22 cellular contexts compared by ENCODE assay signal in the genomic region with DNA sequence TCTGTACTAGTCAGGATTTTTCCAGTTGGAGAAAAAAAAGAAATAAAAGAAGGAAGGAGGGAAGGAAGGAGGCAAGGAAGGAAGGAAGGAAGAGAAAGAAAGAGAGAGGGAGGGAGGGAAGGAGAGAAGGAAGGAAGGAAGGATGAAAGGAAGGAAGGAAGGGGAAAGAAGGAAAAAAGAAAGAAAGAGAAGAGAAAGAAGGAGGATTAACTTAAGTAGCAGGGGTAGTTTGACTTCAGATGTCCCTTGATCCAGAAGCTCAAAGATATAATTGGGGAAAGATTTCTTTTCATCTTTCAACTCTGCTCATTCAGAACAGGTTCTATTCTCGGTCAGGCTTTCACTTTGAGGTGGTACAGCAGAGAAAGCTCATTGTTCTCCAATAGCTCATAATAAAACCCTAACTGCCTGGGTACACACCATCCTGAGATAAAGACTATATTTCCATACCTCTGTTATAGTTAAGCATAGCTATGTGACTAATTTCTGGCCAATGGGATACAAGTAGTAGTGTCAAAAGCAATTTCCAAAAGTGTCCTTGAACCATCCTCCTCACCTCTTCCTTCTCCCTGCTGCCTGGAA. TPM values are rescaled to one million over a fixed set of nuclear protein-coding genes. Genes with fewer than 3 reads are reported as not detected.
DNase-seq lines count a peak whose midpoint lies in the region; ATAC-seq and TF ChIP-seq lines count a peak whose summit lies in the region.
"Had no signal": no experiment of that assay in that cellular context is flagged by ENCODE, and none has a peak within 500 bp of the region (broad histone marks: within the 10 kb centered on the region; RNA-seq: fewer than 3 reads in every experiment).

No MANE protein-coding gene starts in this region.

- peaks cover 3% of the 10 kb centered on the region for H3K27me3 ChIP-seq in CD4-positive, CD25-positive, alpha-beta regulatory T cell (ENCODE audit: control insufficient read depth, insufficient read depth, low read length)
- H3K27me3 ChIP-seq: ovary, suprapubic skin had no signal

- DNase-seq in activated CD4-positive, CD25-positive, alpha-beta regulatory T cell treated with anti-CD3 and anti-CD28 coated beads, Interleukin-2, amount 50 U/mL, for 72 hours, result no peak
- peak in 1 of 3 donors; percentile 54 for DNase-seq in CD4-positive, CD25-positive, alpha-beta regulatory T cell
- no peak for DNase-seq in central memory CD8-positive, alpha-beta T cell (ENCODE audit: low spot score in 2 of 2)
- DNase-seq in glutamatergic neuron (no peak), type B pancreatic cell (ENCODE audit: extremely low spot score, unreplicated experiment) (no peak)
- no peak for DNase-seq in stimulated activated CD8-positive, alpha-beta memory T cell treated with anti-CD3 and anti-CD28 coated beads, Interleukin-4, amount 100 ng/mL, for 48 hours
- DNase-seq: central memory CD4-positive, alpha-beta T cell; DMS79 treated with DMSO at 0.1 percent for 48 hours; effector memory CD8-positive, alpha-beta T cell; GM23248; immature natural killer cell; mammary epithelial cell; NCI-H1105; NCI-H1930; NCI-H524 treated with DMSO at 0.1 percent for 48 hours; ovary; stimulated activated naive B cell treated with anti-CD40 and anti-IgM and Interleukin-4, amounts not matched to agents 10 μg/mL and 1 μg/mL and 100 μg/mL, for 72 hours had no signal

- peak overlapping the region; percentile 42 for H3K4me3 ChIP-seq in CD4-positive, CD25-positive, alpha-beta regulatory T cell (ENCODE audit: low read depth, low read length)
- H3K4me3 ChIP-seq: GM23248, ovary, suprapubic skin had no signal

- H3K4me1 ChIP-seq in CD4-positive, CD25-positive, alpha-beta regulatory T cell (ENCODE audit: control insufficient read depth, insufficient read depth, low read length, poor library complexity, severe bottlenecking), result peaks cover 18% of the 10 kb centered on the region
- H3K4me1 ChIP-seq: suprapubic skin had no signal

- no peak for TF ChIP-seq CTCF in glutamatergic neuron (IDR thresholded peaks at IDR 0.05; ENCODE audit: partially characterized antibody, unreplicated experiment)
- TF ChIP-seq CTCF in type B pancreatic cell (conservative IDR thresholded peaks at IDR 0.05), result no peak

- H3K4me3 Mint-ChIP-seq in CD4-positive, CD25-positive, alpha-beta regulatory T cell, result peak overlapping the region in 2 of 4 donors; percentile 6 to 25
- H3K4me3 Mint-ChIP-seq in central memory CD8-positive, alpha-beta T cell, result no peak overlapping the region
- H3K4me3 Mint-ChIP-seq in glutamatergic neuron (ENCODE audit: unreplicated experiment) (no peak overlapping the region), type B pancreatic cell (no peak overlapping the region)
- H3K4me3 Mint-ChIP-seq: IgD-negative memory B cell; immature natural killer cell; stimulated activated naive B cell treated with anti-CD40 and anti-IgM and Interleukin-4, amounts not matched to agents 10 μg/mL and 1 μg/mL and 100 μg/mL, for 72 hours had no signal

- H3K27ac Mint-ChIP-seq in CD4-positive, CD25-positive, alpha-beta regulatory T cell, result peak overlapping the region; percentile 5 to 83 (median 77)
- H3K27ac Mint-ChIP-seq in central memory CD8-positive, alpha-beta T cell (ENCODE audit: low read depth), result peak overlapping the region; percentile 67
- H3K27ac Mint-ChIP-seq in glutamatergic neuron (ENCODE audit: unreplicated experiment) (no peak overlapping the region), type B pancreatic cell (no peak overlapping the region)
- H3K27ac Mint-ChIP-seq: IgD-negative memory B cell; stimulated activated naive B cell treated with anti-CD40 and anti-IgM and Interleukin-4, amounts not matched to agents 10 μg/mL and 1 μg/mL and 100 μg/mL, for 72 hours had no signal

- peaks cover 7% of the 10 kb centered on the region for H3K27me3 Mint-ChIP-seq in CD4-positive, CD25-positive, alpha-beta regulatory T cell
- no peaks in the 10 kb centered on the region for H3K27me3 Mint-ChIP-seq in central memory CD8-positive, alpha-beta T cell
- H3K27me3 Mint-ChIP-seq in glutamatergic neuron (ENCODE audit: unreplicated experiment) (no peaks in the 10 kb centered on the region), type B pancreatic cell (no peaks in the 10 kb centered on the region)
- H3K27me3 Mint-ChIP-seq: effector memory CD8-positive, alpha-beta T cell had no signal

- H3K27ac ChIP-seq in CD4-positive, CD25-positive, alpha-beta regulatory T cell (ENCODE audit: insufficient read depth, low read length, poor library complexity, severe bottlenecking), result no peak overlapping the region
- H3K27ac ChIP-seq: C4-2B, GM23248, ovary, suprapubic skin had no signal

- ATAC-seq in activated CD4-positive, CD25-positive, alpha-beta regulatory T cell treated with anti-CD3 and anti-CD28 coated beads, Interleukin-2, amount 50 U/mL, for 24 hours, result peak; percentile 38 to 58
- ATAC-seq in CD4-positive, CD25-positive, alpha-beta regulatory T cell (ENCODE audit: low read depth in 2 of 2), result peak in 1 of 2 donors; percentile 13
- peak; percentile 56 for ATAC-seq in HG03432 (IDR thresholded peaks at IDR 0.05; ENCODE audit: unreplicated experiment)
- peak; percentile 28 for ATAC-seq in central memory CD8-positive, alpha-beta T cell (replicated peaks; ENCODE audit: extremely low read depth, poor library complexity, severe bottlenecking)
- ATAC-seq: effector memory CD8-positive, alpha-beta T cell; stimulated activated naive B cell treated with anti-CD40 and anti-IgM and Interleukin-4, amounts not matched to agents 10 μg/mL and 1 μg/mL and 100 μg/mL, for 72 hours had no signal

- H3K36me3 ChIP-seq in CD4-positive, CD25-positive, alpha-beta regulatory T cell (ENCODE audit: control insufficient read depth, insufficient read depth, low read length), result no peaks in the 10 kb centered on the region
- H3K36me3 ChIP-seq: ovary, suprapubic skin had no signal

- H3K36me3 Mint-ChIP-seq in CD4-positive, CD25-positive, alpha-beta regulatory T cell, result no peaks in the 10 kb centered on the region
- H3K36me3 Mint-ChIP-seq in central memory CD8-positive, alpha-beta T cell (ENCODE audit: insufficient read depth), result no peaks in the 10 kb centered on the region
- H3K36me3 Mint-ChIP-seq in glutamatergic neuron (ENCODE audit: unreplicated experiment) (no peaks in the 10 kb centered on the region), type B pancreatic cell (no peaks in the 10 kb centered on the region)
- H3K36me3 Mint-ChIP-seq: IgD-negative memory B cell; immature natural killer cell; stimulated activated naive B cell treated with anti-CD40 and anti-IgM and Interleukin-4, amounts not matched to agents 10 μg/mL and 1 μg/mL and 100 μg/mL, for 72 hours had no signal

- no peaks in the 10 kb centered on the region for H3K9me3 ChIP-seq in CD4-positive, CD25-positive, alpha-beta regulatory T cell (ENCODE audit: control insufficient read depth in 2 of 2, low read length in 2 of 2)
- H3K9me3 ChIP-seq: ovary, suprapubic skin had no signal

- peaks cover 0 to 2% (median 0%) of the 10 kb centered on the region in 7 donors for H3K9me3 Mint-ChIP-seq in CD4-positive, CD25-positive, alpha-beta regulatory T cell
- H3K9me3 Mint-ChIP-seq in central memory CD8-positive, alpha-beta T cell, result no peaks in the 10 kb centered on the region
- no peaks in the 10 kb centered on the region for H3K9me3 Mint-ChIP-seq in glutamatergic neuron (ENCODE audit: unreplicated experiment)
- peaks cover 4% of the 10 kb centered on the region for H3K9me3 Mint-ChIP-seq in type B pancreatic cell
- H3K9me3 Mint-ChIP-seq: effector memory CD8-positive, alpha-beta T cell; IgD-negative memory B cell; immature natural killer cell had no signal

- peaks cover 24 to 49% (median 39%) of the 10 kb centered on the region in 4 donors for H3K4me1 Mint-ChIP-seq in CD4-positive, CD25-positive, alpha-beta regulatory T cell
- H3K4me1 Mint-ChIP-seq in central memory CD8-positive, alpha-beta T cell, result peaks cover 36% of the 10 kb centered on the region
- H3K4me1 Mint-ChIP-seq in glutamatergic neuron (ENCODE audit: low read depth, unreplicated experiment) (peaks cover 20% of the 10 kb centered on the region), type B pancreatic cell (ENCODE audit: unreplicated experiment) (no peaks in the 10 kb centered on the region)

RNA-seq across cellular contexts. Expression of a gene that starts 23.5 kb away (rescaled TPM):
- total RNA-seq in CD4-positive, CD25-positive, alpha-beta regulatory T cell, result 108 TPM
- 10 to 100 TPM; 85.1 to 91.3 (median 89.5) TPM for polyA plus RNA-seq in CD4-positive, CD25-positive, alpha-beta regulatory T cell
- total RNA-seq in glutamatergic neuron (ENCODE audit: unreplicated experiment) (65.1 TPM), type B pancreatic cell (ENCODE audit: low replicate concordance) (180 and 235 TPM in 2 replicates)

Comparison
In these comparisons a context has a peak if more than half of its experiments do, and no peak if none do; other contexts are left out.
1. H3K27ac Mint-ChIP-seq: peak in CD4-positive, CD25-positive, alpha-beta regulatory T cell (3 of 3) and central memory CD8-positive, alpha-beta T cell (single experiment); none in glutamatergic neuron (single experiment) and type B pancreatic cell (single experiment).